ENCODE assay signal across 17 cellular contexts in the genomic region with DNA sequence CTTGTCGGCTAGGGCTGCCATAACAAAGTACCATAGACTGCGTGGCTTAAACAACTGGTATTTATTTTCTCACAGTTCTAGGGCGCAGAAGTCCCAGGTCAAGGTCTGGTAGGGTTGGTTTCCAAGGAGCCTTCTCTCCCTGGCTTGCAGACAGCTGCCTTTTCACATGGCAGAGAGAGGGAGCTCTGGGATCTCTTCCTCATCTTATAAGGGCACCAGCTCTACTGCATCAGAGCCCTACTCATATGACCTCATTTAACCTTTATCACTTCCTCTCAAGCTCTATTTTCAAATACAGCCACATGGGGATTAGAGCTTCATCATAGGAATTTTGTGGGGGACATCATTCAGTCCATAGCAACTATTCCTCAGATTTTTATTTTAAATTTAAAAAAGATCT. TPM values are rescaled to one million over a fixed set of nuclear protein-coding genes. Genes with fewer than 3 reads are reported as not detected.
DNase-seq lines count a peak whose midpoint lies in the region; ATAC-seq, FAIRE-seq and TF ChIP-seq lines count a peak whose summit lies in the region.
"Had no signal": no experiment of that assay in that cellular context is flagged by ENCODE, and none has a peak within 500 bp of the region (broad histone marks: within the 10 kb centered on the region; RNA-seq: fewer than 3 reads in every experiment).

No MANE protein-coding gene starts in this region.

- H3K4me3 ChIP-seq in GM23338 (no peak overlapping the region), H1 (ENCODE audit: extremely low read depth in 1 of 4, insufficient read depth in 2 of 4, low read depth in 3 of 4, low read length in 4 of 4) (no peak overlapping the region), tibial nerve (no peak overlapping the region), osteoblast (ENCODE audit: insufficient read depth, low read length) (no peak overlapping the region)
- H3K4me3 ChIP-seq: gastrocnemius medialis had no signal

- no peak overlapping the region for H2AK5ac ChIP-seq in H1 (ENCODE audit: low read depth, low read length)

- H4K91ac ChIP-seq in H1 (replicated peaks; ENCODE audit: insufficient read length, low read length) = no peak overlapping the region

- no peak overlapping the region for H3K14ac ChIP-seq in H1 (ENCODE audit: insufficient read length)

- TF ChIP-seq RAD21 in H1 (IDR thresholded peaks at IDR 0.05 in 1 of 2, conservative IDR thresholded peaks at IDR 0.05 in 1 of 2; ENCODE audit: low read depth in 2 of 2, low read length in 2 of 2) = 0 out of 4 replicates have a peak, but pooled peaks have one; percentile 7 to 17

- peak; percentile 94 for ATAC-seq in GM23338
- ATAC-seq: activated CD4-positive, CD25-positive, alpha-beta regulatory T cell treated with anti-CD3 and anti-CD28 coated beads, Interleukin-2, amount 50 U/mL, for 24 hours; gastrocnemius medialis; PC-3 had no signal

- H3K27ac Mint-ChIP-seq in GM23338 (no peak overlapping the region), MCF 10A (ENCODE audit: low read depth, unreplicated experiment) (no peak overlapping the region)

- H3K4me1 Mint-ChIP-seq in GM23338 (peaks cover 22% of the 10 kb centered on the region), MCF 10A (ENCODE audit: insufficient read depth, unreplicated experiment) (peaks cover 5% of the 10 kb centered on the region)

- WGBS in H1 (ENCODE audit: extremely low coverage in 1 of 2, insufficient coverage in 1 of 2, insufficient read length in 1 of 2, insufficient replicate concordance in 2 of 2, low coverage in 1 of 2, low lambda C conversion rate in 2 of 2, missing lambda C conversion rate in 1 of 2), 2 experiments = 78% methylated on average over 3 of the region's 3 CpGs; no CpG with 5 or more reads in 1 of the 2 experiments
- 66 to 71% methylated on average over 3 of the region's 3 CpGs for WGBS in tibial nerve, 2 donors

- H4K8ac ChIP-seq in H1 (ENCODE audit: extremely low read depth, insufficient read depth, low read length) = no peak overlapping the region

- H2AFZ ChIP-seq in GM23338 = no peak overlapping the region
- no peak overlapping the region for H2AFZ ChIP-seq in H1 (ENCODE audit: low read length)
- H2AFZ ChIP-seq in osteoblast (ENCODE audit: low read length) = no peak overlapping the region

- no peaks in the 10 kb centered on the region for H3K36me3 Mint-ChIP-seq in GM23338 (ENCODE audit: low read depth)
- H3K36me3 Mint-ChIP-seq in MCF 10A (ENCODE audit: insufficient read depth, unreplicated experiment) = no peaks in the 10 kb centered on the region

- H3K36me3 ChIP-seq in GM23338 (ENCODE audit: insufficient read depth) = no peaks in the 10 kb centered on the region
- H3K36me3 ChIP-seq in H1 (ENCODE audit: control insufficient read depth in 2 of 4, insufficient read depth in 4 of 4, low read length in 3 of 4) = no peaks in the 10 kb centered on the region
- no peaks in the 10 kb centered on the region for H3K36me3 ChIP-seq in tibial nerve
- no peaks in the 10 kb centered on the region for H3K36me3 ChIP-seq in osteoblast (ENCODE audit: insufficient read depth, low read length)
- H3K36me3 ChIP-seq: gastrocnemius medialis had no signal

- no peak overlapping the region for H3K4me2 ChIP-seq in GM23338
- H3K4me2 ChIP-seq in H1 (ENCODE audit: insufficient read depth in 1 of 2, low read depth in 2 of 2, low read length in 2 of 2) = no peak overlapping the region
- H3K4me2 ChIP-seq in osteoblast (ENCODE audit: insufficient read depth, low read length) = no peak overlapping the region

- intact Hi-C loops in MCF 10A (cut with micrococcal nuclease) = no loop called here

- H4K5ac ChIP-seq in H1 (ENCODE audit: insufficient read length, low read depth, low read length) = no peak overlapping the region

- no peak overlapping the region for H3K18ac ChIP-seq in H1 (ENCODE audit: extremely low read depth, low read length)

- no peaks in the 10 kb centered on the region for H3K9me3 Mint-ChIP-seq in GM23338
- no peaks in the 10 kb centered on the region for H3K9me3 Mint-ChIP-seq in MCF 10A (ENCODE audit: unreplicated experiment)
- H3K9me3 Mint-ChIP-seq: neural crest cell had no signal

- FAIRE-seq in H1 (lab: Jason Lieb, UNC) = no peak

- DNase-seq in AML-193 (lab: John Stamatoyannopoulos, UW) = peak; percentile 52 to 55
- DNase-seq in GM23338 (ENCODE audit: low spot score) = peak; percentile 54
- DNase-seq in NOMO-1 treated with DMSO at 0.1 percent for 48 hours (lab: John Stamatoyannopoulos, UW; ENCODE audit: unreplicated experiment) = peak; percentile 33
- no peak for DNase-seq in H1 (ENCODE audit: low read depth in 1 of 2, low spot score in 2 of 2)
- DNase-seq in tibial nerve (ENCODE audit: low spot score in 2 of 2) = no peak
- no peak for DNase-seq in MCF 10A (ENCODE audit: unreplicated experiment)
- DNase-seq in osteoblast (ENCODE audit: insufficient read length, low spot score, missing footprints) = no peak
- DNase-seq in globus pallidus (ENCODE audit: low spot score) = no peak
- DNase-seq: activated gamma-delta T cell treated with Interleukin-2 at 50 U/mL for 16 hours, aorta, gastrocnemius medialis, mesenchymal stem cell, NCI-H1417 treated with DMSO at 0.1 percent for 48 hours, PC-3, retina had no signal

- H2BK120ac ChIP-seq in H1 (replicated peaks; ENCODE audit: low read depth, low read length) = no peak overlapping the region

- no peak for TF ChIP-seq EP300 in H1 (IDR thresholded peaks at IDR 0.05; ENCODE audit: borderline replicate concordance in 1 of 2, low read depth in 2 of 2, low read length in 2 of 2)
- TF ChIP-seq EP300 in tibial nerve (IDR thresholded peaks at IDR 0.05) = no peak

- POLR2A ChIA-PET in H1 (lab: Charles Lee; ENCODE audit: partially characterized antibody) (interaction anchor here (0.6 to 3.1 kb wide), 3 partner anchors 19 to 74 kb away, joined by 3 to 15 read pairs (median 4); a partner anchor contains a TSS), MCF 10A (lab: Yijun Ruan, JAX) (interaction anchor here (3.2 kb wide), 1 partner anchor 20 kb away, joined by 13 read pairs; a partner anchor contains a TSS)

- H3K79me2 ChIP-seq in GM23338 (replicated peaks; ENCODE audit: insufficient read depth) (no peaks in the 10 kb centered on the region), H1 (ENCODE audit: control insufficient read depth in 1 of 2, insufficient read depth in 2 of 2, low read length in 2 of 2) (no peaks in the 10 kb centered on the region), osteoblast (ENCODE audit: insufficient read depth, low read length) (no peaks in the 10 kb centered on the region)

- no peaks in the 10 kb centered on the region for H3K79me1 ChIP-seq in H1 (ENCODE audit: low read depth, low read length)

- no peak overlapping the region for H3K4ac ChIP-seq in H1 (replicated peaks; ENCODE audit: insufficient read length, low read depth, low read length)

- H3K9me2 ChIP-seq in GM23338 (ENCODE audit: insufficient read depth) = no peaks in the 10 kb centered on the region

- no peak overlapping the region for H3K9ac ChIP-seq in H1 (replicated peaks in 1 of 4; ENCODE audit: extremely low read depth in 1 of 4, low read depth in 3 of 4, low read length in 3 of 4)

- H3K27ac ChIP-seq in GM23338 (ENCODE audit: low read depth) (no peak overlapping the region), H1 (ENCODE audit: low read depth, low read length) (0 out of 2 replicates have a peak overlapping the region, but pooled peaks have one; percentile 13), tibial nerve (no peak overlapping the region), osteoblast (ENCODE audit: low read depth, low read length) (no peak overlapping the region)
- H3K27ac ChIP-seq: gastrocnemius medialis had no signal

- H2BK5ac ChIP-seq in H1 (ENCODE audit: low read depth, low read length) = no peak overlapping the region

- no peaks in the 10 kb centered on the region for H3K23me2 ChIP-seq in H1 (ENCODE audit: low read depth, low read length)

- peaks cover 5% of the 10 kb centered on the region for H3K27me3 Mint-ChIP-seq in GM23338 (ENCODE audit: insufficient read depth, low read depth, poor library complexity)
- H3K27me3 Mint-ChIP-seq in MCF 10A (ENCODE audit: insufficient read depth, unreplicated experiment) = peaks cover 11% of the 10 kb centered on the region

- H3K27me3 ChIP-seq in GM23338 (ENCODE audit: insufficient read depth) (no peaks in the 10 kb centered on the region), H1 (replicated peaks in 1 of 4; ENCODE audit: control insufficient read depth in 3 of 4, extremely low read depth in 1 of 4, insufficient read depth in 3 of 4, low read length in 3 of 4) (no peaks in the 10 kb centered on the region), tibial nerve (peaks cover 0 to 6% of the 10 kb centered on the region in 2 donors), osteoblast (ENCODE audit: insufficient read depth, low read length) (no peaks in the 10 kb centered on the region)
- H3K27me3 ChIP-seq: gastrocnemius medialis had no signal

- TF ChIP-seq POLR2A in H1 (IDR thresholded peaks at IDR 0.05; ENCODE audit: control extremely low read depth in 1 of 2, low read depth in 2 of 2, low read length in 2 of 2) (no peak), tibial nerve (IDR thresholded peaks at IDR 0.05) (no peak)

- peaks cover 16% of the 10 kb centered on the region for H3K4me1 ChIP-seq in GM23338 (ENCODE audit: insufficient read depth)
- peaks cover 0 to 3% (median under 1%) of the 10 kb centered on the region in 4 experiments; a peak in 3 of 7 replicates for H3K4me1 ChIP-seq in H1 (replicated peaks in 1 of 4; ENCODE audit: control insufficient read depth in 3 of 4, insufficient read depth in 4 of 4, low read length in 3 of 4)
- peaks cover 0 to 5% (median 0%) of the 10 kb centered on the region in 4 donors for H3K4me1 ChIP-seq in tibial nerve
- H3K4me1 ChIP-seq in osteoblast (ENCODE audit: insufficient read depth, low read length) = peaks cover 13% of the 10 kb centered on the region

- H2BK20ac ChIP-seq in H1 (ENCODE audit: low read length) = no peak overlapping the region

- H3K4me3 Mint-ChIP-seq in GM23338 = no peak overlapping the region
- H3K4me3 Mint-ChIP-seq in MCF 10A (ENCODE audit: unreplicated experiment) = no peak overlapping the region
- H3K4me3 Mint-ChIP-seq: neural crest cell had no signal

- no TSS peak for BruUV-seq in MCF 10A (replicated peaks; lab: Mats Ljungman, UMichigan)

- H3F3A ChIP-seq in GM23338 (replicated peaks; ENCODE audit: low read depth) = no peaks in the 10 kb centered on the region

- no peak overlapping the region for H2BK12ac ChIP-seq in H1 (ENCODE audit: low read depth, low read length)

- no peaks in the 10 kb centered on the region for H4K20me1 ChIP-seq in GM23338 (replicated peaks; ENCODE audit: insufficient read depth)
- no peaks in the 10 kb centered on the region for H4K20me1 ChIP-seq in H1 (replicated peaks in 1 of 2; ENCODE audit: control insufficient read depth in 1 of 2, insufficient read depth in 2 of 2, low read length in 2 of 2)
- H4K20me1 ChIP-seq in osteoblast (ENCODE audit: insufficient read depth, low read length) = no peaks in the 10 kb centered on the region

- peak in 1 of 2 experiments; percentile 44; a peak in 2 of 4 replicates for TF ChIP-seq CTCF in GM23338 (conservative IDR thresholded peaks at IDR 0.05; ENCODE audit: low read depth in 2 of 2)
- TF ChIP-seq CTCF in H1 (IDR thresholded peaks at IDR 0.05; ENCODE audit: control extremely low read depth in 1 of 3, insufficient read depth in 1 of 3, low read depth in 1 of 3, low read length in 3 of 3) = peak in 1 of 3 experiments; percentile 33; a peak in 1 of 4 replicates
- TF ChIP-seq CTCF in tibial nerve (IDR thresholded peaks at IDR 0.05) = no peak
- no peak for TF ChIP-seq CTCF in MCF 10A (IDR thresholded peaks at IDR 0.05; ENCODE audit: unreplicated experiment)
- TF ChIP-seq CTCF in osteoblast (IDR thresholded peaks at IDR 0.05; ENCODE audit: extremely low read depth, low read depth, low read length) = no peak

- no peak overlapping the region for H3K23ac ChIP-seq in H1 (ENCODE audit: insufficient read length)

- CTCF ChIA-PET in H1 (lab: Charles Lee; ENCODE audit: partially characterized antibody) (interaction anchor here (0.6 to 5.5 kb wide), 16 partner anchors 9 to 164 kb away, joined by 3 to 45 read pairs (median 7); a partner anchor contains a TSS), MCF 10A (lab: Yijun Ruan, JAX) (interaction anchor here (0.6 to 5.5 kb wide), 3 partner anchors 11 to 152 kb away, joined by 3 to 115 read pairs (median 4); no protein-coding TSS in a partner anchor)

- H3K56ac ChIP-seq in H1 (replicated peaks; ENCODE audit: insufficient read length, low read depth, low read length) = no peak overlapping the region

- H3K9me3 ChIP-seq in H1 (ENCODE audit: insufficient read depth in 2 of 2, low read depth in 1 of 2, low read length in 1 of 2) = no peaks in the 10 kb centered on the region
- H3K9me3 ChIP-seq in tibial nerve = no peaks in the 10 kb centered on the region
- no peaks in the 10 kb centered on the region for H3K9me3 ChIP-seq in osteoblast (ENCODE audit: low read depth, low read length)
- H3K9me3 ChIP-seq: gastrocnemius medialis had no signal

- H2BK15ac ChIP-seq in H1 (ENCODE audit: low read length) = no peak overlapping the region

RNA-seq across cellular contexts. Expression of a gene that starts 17.6 kb away (rescaled TPM):
- total RNA-seq in GM23338 (2014; rRNA removed; shearing (Covaris generic)) = 2.0 and 2.3 TPM in 2 replicates
- 2.0 and 2.2 TPM in 2 replicates for polyA plus RNA-seq in GM23338 (2016; fragmentation: Nextera tagmentation; extraction: Ambion mirVana)
- 2.6 and 2.7 TPM in 2 replicates for total RNA-seq in H1 (2021; fragmentation: NEBNext Ultra II Directional; extraction: Animal tissue kit (Norgen Biotek cat#: 25700))
- 5.2 and 7.5 TPM in 2 replicates for polyA plus RNA-seq in H1 (2011; rRNA removed)
- 4.0 TPM for polyA plus RNA-seq in H1 (2011; cell fraction: cytosol; rRNA removed)
- polyA plus RNA-seq in H1 (2011; cell fraction: nucleus; rRNA removed) = 5.0 TPM
- 2.0 to 2.5 TPM (median 2.3 TPM) in 4 replicates for polyA plus RNA-seq in H1 (2012, experiment 1 of 2)
- 2.1 TPM for polyA plus RNA-seq in H1 (2012, experiment 2 of 2)
- polyA plus RNA-seq in H1 (2013, experiment 1 of 2) = 1.9 TPM
- 2.1 TPM for polyA plus RNA-seq in H1 (2013, experiment 2 of 2)
- polyA minus RNA-seq in H1 (2011; rRNA and poly(A)+ RNA removed) = 4.9 and 5.2 TPM in 2 replicates
- polyA minus RNA-seq in H1 (2011; cell fraction: cytosol; rRNA and poly(A)+ RNA removed) = 2.3 TPM
- polyA minus RNA-seq in H1 (2011; cell fraction: nucleus; rRNA and poly(A)+ RNA removed) = 10.7 TPM
- total RNA-seq in tibial nerve = not detected
- total RNA-seq in MCF 10A (2022) = not detected in 2 replicates
- total RNA-seq in osteoblast = not detected in 2 replicates
- total RNA-seq: aorta, PC-3 had no signal
- polyA plus RNA-seq: aorta had no signal

RNA-seq across cellular contexts. Expression of a gene that starts 20.3 kb away (rescaled TPM):
- total RNA-seq in GM23338 (2014; rRNA removed; shearing (Covaris generic)) = 108 and 116 TPM in 2 replicates
- polyA plus RNA-seq in GM23338 (2016; fragmentation: Nextera tagmentation; extraction: Ambion mirVana) (339 and 372 TPM in 2 replicates), H1 (2011; rRNA removed) (14.4 and 22.2 TPM in 2 replicates)
- 160 and 167 TPM in 2 replicates for total RNA-seq in H1 (2021; fragmentation: NEBNext Ultra II Directional; extraction: Animal tissue kit (Norgen Biotek cat#: 25700))
- polyA plus RNA-seq in H1 (2011; cell fraction: cytosol; rRNA removed) = 39.7 TPM
- 33.7 TPM for polyA plus RNA-seq in H1 (2011; cell fraction: nucleus; rRNA removed)
- polyA plus RNA-seq in H1 (2012, experiment 1 of 2) = 63.6 to 190 TPM (median 81.1 TPM) in 4 replicates
- 7.5 TPM for polyA plus RNA-seq in H1 (2012, experiment 2 of 2)
- polyA plus RNA-seq in H1 (2013, experiment 1 of 2) = 168 TPM
- polyA plus RNA-seq in H1 (2013, experiment 2 of 2) = 146 TPM
- 86.4 and 112 TPM in 2 replicates for polyA minus RNA-seq in H1 (2011; rRNA and poly(A)+ RNA removed)
- polyA minus RNA-seq in H1 (2011; cell fraction: cytosol; rRNA and poly(A)+ RNA removed) = 52.3 TPM
- 151 TPM for polyA minus RNA-seq in H1 (2011; cell fraction: nucleus; rRNA and poly(A)+ RNA removed)
- total RNA-seq in tibial nerve (100 to 1,000 TPM in 1 of 4 donors, 10 to 100 TPM in 3; 92.4 to 104 (median 95.6) TPM), MCF 10A (2022) (131 and 146 TPM in 2 replicates), osteoblast (85.0 and 85.5 TPM in 2 replicates)

Comparison
In these comparisons a context has a peak if more than half of its experiments do, and no peak if none do; other contexts are left out.
1. DNase-seq: peak in AML-193 (2 of 2), GM23338 (single experiment) and NOMO-1 treated with DMSO at 0.1 percent for 48 hours (single experiment); none in H1 (0 of 2), tibial nerve (0 of 2), MCF 10A (single experiment), osteoblast (single experiment) and globus pallidus (single experiment).